Comparison of ENCODE assay signal across 9 cellular contexts in the genomic region with DNA sequence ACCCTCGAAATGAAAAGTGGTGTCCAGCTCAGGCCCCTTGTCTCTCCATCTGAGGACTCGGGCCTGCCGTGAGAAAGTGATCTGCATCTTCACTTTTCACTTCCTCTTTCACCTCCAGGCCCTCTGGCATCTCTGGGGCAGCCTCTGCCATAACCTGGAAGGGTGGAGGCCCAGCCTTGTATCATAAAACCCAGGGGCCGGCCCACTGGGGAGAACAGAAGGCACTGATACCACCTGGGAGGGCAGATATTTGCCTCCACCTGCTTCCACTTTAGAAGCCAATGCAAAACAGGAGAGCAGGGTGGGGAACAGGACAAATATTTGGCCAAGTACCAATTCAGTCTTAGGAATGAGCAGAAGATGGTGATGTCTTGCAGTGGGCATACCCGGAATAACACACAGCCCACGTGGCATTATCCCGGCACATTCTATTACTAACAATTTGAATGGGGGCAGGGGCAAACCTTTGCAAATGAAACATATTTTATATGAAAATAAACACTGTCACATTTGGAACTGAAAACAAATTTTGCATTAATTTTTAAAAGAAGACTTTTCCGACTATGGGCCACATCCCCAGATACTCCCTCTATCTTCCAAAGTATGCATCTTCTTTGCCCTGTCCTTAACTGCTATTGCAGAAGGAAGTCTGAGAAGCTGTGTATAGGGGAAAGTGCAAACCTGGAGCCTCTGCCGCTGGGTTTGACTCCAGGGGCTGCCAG.
A peak's percentile ranks its signal among the peaks of the same experiment; 100 is the strongest.
DNase-seq lines count a peak whose midpoint lies in the region; ATAC-seq and TF ChIP-seq lines count a peak whose summit lies in the region.
"Had no signal": no experiment of that assay in that cellular context is flagged by ENCODE, and none has a peak within 500 bp of the region (broad histone marks: within the 10 kb centered on the region; RNA-seq: fewer than 3 reads in every experiment).

No MANE protein-coding gene starts in this region.

- H3K27ac ChIP-seq in WERI-Rb-1: peak overlapping the region; percentile 76

- TF ChIP-seq CTCF in BE2C (IDR thresholded peaks at IDR 0.05; ENCODE audit: low read depth, low read length) (peak; percentile 20), WERI-Rb-1 (IDR thresholded peaks at IDR 0.05; ENCODE audit: low read depth, low read length) (peak; percentile 23; the same call in 1 of the 2 replicates), retinal pigment epithelial cell (conservative IDR thresholded peaks at IDR 0.05; ENCODE audit: low read depth, low read length) (peak; percentile 27), lower leg skin (IDR thresholded peaks at IDR 0.05) (no peak)

- ATAC-seq in GM19455 (IDR thresholded peaks at IDR 0.05; ENCODE audit: unreplicated experiment) (peak; percentile 76), HG03354 (IDR thresholded peaks at IDR 0.05; ENCODE audit: poor library complexity, severe bottlenecking, unreplicated experiment) (peak; percentile 76)

- DNase-seq in BE2C: no peak
- DNase-seq in WERI-Rb-1: no peak
- no peak for DNase-seq in retinal pigment epithelial cell (ENCODE audit: low read depth)
- DNase-seq in putamen (ENCODE audit: low spot score): no peak
- no peak for DNase-seq in MG63
- no peak for DNase-seq in lower leg skin (ENCODE audit: low spot score in 2 of 2)

- H3K9me3 ChIP-seq in BE2C: no peaks in the 10 kb centered on the region
- no peaks in the 10 kb centered on the region for H3K9me3 ChIP-seq in WERI-Rb-1 (ENCODE audit: severe bottlenecking)
- H3K9me3 ChIP-seq in MG63: no peaks in the 10 kb centered on the region

- 47 to 50% methylated on average over 9 of the region's 9 CpGs for WGBS in lower leg skin, 2 donors

- no peaks in the 10 kb centered on the region for H3K27me3 ChIP-seq in BE2C
- H3K27me3 ChIP-seq in WERI-Rb-1 (ENCODE audit: insufficient read depth, low read depth, severe bottlenecking): no peaks in the 10 kb centered on the region
- H3K27me3 ChIP-seq in MG63: peaks cover 3% of the 10 kb centered on the region; the same call in 1 of the 2 replicates

- H3K4me3 ChIP-seq in BE2C (ENCODE audit: low read depth, low read length): no peak overlapping the region
- H3K4me3 ChIP-seq in WERI-Rb-1 (ENCODE audit: low read depth, low read length): no peak overlapping the region
- H3K4me3 ChIP-seq in retinal pigment epithelial cell (ENCODE audit: low read length): no peak overlapping the region
- no peak overlapping the region for H3K4me3 ChIP-seq in MG63
- no peak overlapping the region for H3K4me3 ChIP-seq in lower leg skin (ENCODE audit: low read depth, poor library complexity, severe bottlenecking)
- H3K4me3 ChIP-seq: lung had no signal

- H3K4me1 ChIP-seq in BE2C: peaks cover 9% of the 10 kb centered on the region

- intact Hi-C loops in lower leg skin (cut with DNase I; ENCODE audit: low total_unique reads): no loop called here

- H3K36me3 ChIP-seq in BE2C: no peaks in the 10 kb centered on the region
- no peaks in the 10 kb centered on the region for H3K36me3 ChIP-seq in WERI-Rb-1
- H3K36me3 ChIP-seq in MG63: no peaks in the 10 kb centered on the region

- TF ChIP-seq POLR2A in lower leg skin (IDR thresholded peaks at IDR 0.05): no peak

Comparison
In these comparisons a context has a peak if more than half of its experiments do, and no peak if none do; other contexts are left out.
1. CTCF ChIP-seq: peak in BE2C (single experiment), WERI-Rb-1 (single experiment) and retinal pigment epithelial cell (single experiment); none in lower leg skin (0 of 3).